Comparison of ENCODE assay signal across 16 cellular contexts in genomic region chr15:65916041-65916663, GRCh38. TPM values are rescaled to one million over a fixed set of nuclear protein-coding genes. Genes with fewer than 3 reads are reported as not detected.
A peak's percentile ranks its signal among the peaks of the same experiment; 100 is the strongest.
DNase-seq lines count a peak whose midpoint lies in the region; ATAC-seq and TF ChIP-seq lines count a peak whose summit lies in the region.
"Had no signal": no experiment of that assay in that cellular context is flagged by ENCODE, and none has a peak within 500 bp of the region (broad histone marks: within the 10 kb centered on the region; RNA-seq: fewer than 3 reads in every experiment).

No MANE protein-coding gene starts in this region.

- H3K36me3 Mint-ChIP-seq in natural killer cell treated with Interleukin-12 subunit alpha and Interleukin-12 subunit beta and Interleukin-15 and Interleukin-18, amount 100 ng/mL, for 72 hours: no peaks in the 10 kb centered on the region
- H3K36me3 Mint-ChIP-seq in natural killer cell: no peaks in the 10 kb centered on the region
- H3K36me3 Mint-ChIP-seq in stimulated activated naive B cell treated with anti-CD40 and anti-IgM and Interleukin-4, amounts not matched to agents 10 μg/mL and 1 μg/mL and 100 μg/mL, for 72 hours: peaks cover 10 to 17% of the 10 kb centered on the region in 2 donors
- H3K36me3 Mint-ChIP-seq in activated CD4-positive, alpha-beta memory T cell treated with anti-CD3 and anti-CD28 coated beads for 36 hours: no peaks in the 10 kb centered on the region

- H3K4me3 Mint-ChIP-seq in natural killer cell treated with Interleukin-12 subunit alpha and Interleukin-12 subunit beta and Interleukin-15 and Interleukin-18, amount 100 ng/mL, for 72 hours: no peak overlapping the region
- H3K4me3 Mint-ChIP-seq in natural killer cell: no peak overlapping the region
- peak overlapping the region in 1 of 2 donors; percentile 13 for H3K4me3 Mint-ChIP-seq in stimulated activated naive B cell treated with anti-CD40 and anti-IgM and Interleukin-4, amounts not matched to agents 10 μg/mL and 1 μg/mL and 100 μg/mL, for 72 hours
- H3K4me3 Mint-ChIP-seq in activated CD4-positive, alpha-beta memory T cell treated with anti-CD3 and anti-CD28 coated beads for 36 hours: no peak overlapping the region
- H3K4me3 Mint-ChIP-seq: stimulated activated naive CD8-positive, alpha-beta T cell treated with anti-CD3 and anti-CD28 coated beads, Interleukin-15, Interleukin-2, amounts not matched to agents 100 ng/mL and 50 ng/mL, for 24 hours had no signal

- peak overlapping the region; percentile 66 to 81 for H3K27ac Mint-ChIP-seq in natural killer cell treated with Interleukin-12 subunit alpha and Interleukin-12 subunit beta and Interleukin-15 and Interleukin-18, amount 100 ng/mL, for 72 hours
- H3K27ac Mint-ChIP-seq in natural killer cell: peak overlapping the region in 1 of 2 donors; percentile 75
- H3K27ac Mint-ChIP-seq in stimulated activated naive B cell treated with anti-CD40 and anti-IgM and Interleukin-4, amounts not matched to agents 10 μg/mL and 1 μg/mL and 100 μg/mL, for 72 hours: peak overlapping the region; percentile 51
- no peak overlapping the region for H3K27ac Mint-ChIP-seq in activated CD4-positive, alpha-beta memory T cell treated with anti-CD3 and anti-CD28 coated beads for 36 hours
- H3K27ac Mint-ChIP-seq: stimulated activated naive CD8-positive, alpha-beta T cell treated with anti-CD3 and anti-CD28 coated beads, Interleukin-15, Interleukin-2, amounts not matched to agents 100 ng/mL and 50 ng/mL, for 24 hours had no signal

- H4K20me1 ChIP-seq in GM23248 (ENCODE audit: insufficient read depth): no peaks in the 10 kb centered on the region

- H2AFZ ChIP-seq in GM23248: no peak overlapping the region
- H2AFZ ChIP-seq: parathyroid adenoma had no signal

- no peak for ATAC-seq in natural killer cell treated with Interleukin-12 subunit alpha and Interleukin-12 subunit beta and Interleukin-15 and Interleukin-18, amount 100 ng/mL, for 72 hours
- no peak for ATAC-seq in natural killer cell
- ATAC-seq in left lobe of liver: peak; percentile 8
- ATAC-seq in stimulated activated naive B cell treated with anti-CD40 and anti-IgM and Interleukin-4, amounts not matched to agents 10 μg/mL and 1 μg/mL and 100 μg/mL, for 72 hours (replicated peaks): no peak

- no peak for TF ChIP-seq CTCF in natural killer cell (IDR thresholded peaks at IDR 0.05)

- no peaks in the 10 kb centered on the region for H3K79me2 ChIP-seq in GM23248 (ENCODE audit: insufficient read depth)
- H3K79me2 ChIP-seq: parathyroid adenoma had no signal

- H3K9me2 ChIP-seq in GM23248 (ENCODE audit: insufficient read depth): no peaks in the 10 kb centered on the region

- H3K36me3 ChIP-seq in GM23248 (ENCODE audit: low read depth): no peaks in the 10 kb centered on the region

- no peak for DNase-seq in natural killer cell treated with Interleukin-12 subunit alpha and Interleukin-12 subunit beta and Interleukin-15 and Interleukin-18, amount 100 ng/mL, for 72 hours (ENCODE audit: low spot score)
- DNase-seq in natural killer cell: no peak
- DNase-seq in SHP77 treated with DMSO at 0.1 percent for 48 hours (lab: John Stamatoyannopoulos, UW): peak; percentile 7
- DNase-seq in left lobe of liver (ENCODE audit: low spot score): no peak
- DNase-seq in stimulated activated naive B cell treated with anti-CD40 and anti-IgM and Interleukin-4, amounts not matched to agents 10 μg/mL and 1 μg/mL and 100 μg/mL, for 72 hours: no peak
- DNase-seq in effector CD8-positive, alpha-beta T cell (lab: John Stamatoyannopoulos, UW): no peak
- no peak for DNase-seq in activated CD4-positive, alpha-beta memory T cell treated with anti-CD3 and anti-CD28 coated beads for 36 hours
- no peak for DNase-seq in GM23248
- DNase-seq: activated CD8-positive, alpha-beta memory T cell treated with anti-CD3 and anti-CD28 coated beads, Interleukin-2, amount 50 U/mL, for 48 hours; NCI-H1436; sigmoid colon had no signal

- intact Hi-C loops in natural killer cell (cut with micrococcal nuclease): no loop called here
- intact Hi-C loops in activated CD4-positive, alpha-beta memory T cell treated with anti-CD3 and anti-CD28 coated beads for 36 hours (cut with micrococcal nuclease): loop anchor here (2.0 kb wide), 1 partner anchor 45 kb away; no protein-coding TSS in a partner anchor

- WGBS in GM23248 (ENCODE audit: low coverage in 1 of 2, low lambda C conversion rate in 2 of 2, missing lambda C conversion rate in 2 of 2), 2 experiments: 57 to 60% methylated on average over 7 of the region's 7 CpGs

- no peak overlapping the region for H3K4me2 ChIP-seq in GM23248 (ENCODE audit: unreplicated experiment)

- CTCF ChIA-PET in activated CD4-positive, alpha-beta memory T cell treated with anti-CD3 and anti-CD28 coated beads for 36 hours (lab: Charles Lee): no interaction called here

- no peak overlapping the region for H3K27ac ChIP-seq in GM23248
- H3K27ac ChIP-seq: esophagus muscularis mucosa, gastroesophageal sphincter, parathyroid adenoma, sigmoid colon, tibial nerve had no signal

- in situ Hi-C loops in GM23248 (cut with MboI): no loop called here

- H3K27me3 Mint-ChIP-seq in natural killer cell treated with Interleukin-12 subunit alpha and Interleukin-12 subunit beta and Interleukin-15 and Interleukin-18, amount 100 ng/mL, for 72 hours: no peaks in the 10 kb centered on the region
- no peaks in the 10 kb centered on the region for H3K27me3 Mint-ChIP-seq in natural killer cell (ENCODE audit: low read depth in 2 of 2)
- H3K27me3 Mint-ChIP-seq in stimulated activated naive B cell treated with anti-CD40 and anti-IgM and Interleukin-4, amounts not matched to agents 10 μg/mL and 1 μg/mL and 100 μg/mL, for 72 hours: no peaks in the 10 kb centered on the region
- no peaks in the 10 kb centered on the region for H3K27me3 Mint-ChIP-seq in activated CD4-positive, alpha-beta memory T cell treated with anti-CD3 and anti-CD28 coated beads for 36 hours
- H3K27me3 Mint-ChIP-seq: stimulated activated naive CD8-positive, alpha-beta T cell treated with anti-CD3 and anti-CD28 coated beads, Interleukin-15, Interleukin-2, amounts not matched to agents 100 ng/mL and 50 ng/mL, for 24 hours had no signal

- H3K9me3 Mint-ChIP-seq in natural killer cell treated with Interleukin-12 subunit alpha and Interleukin-12 subunit beta and Interleukin-15 and Interleukin-18, amount 100 ng/mL, for 72 hours: no peaks in the 10 kb centered on the region
- no peaks in the 10 kb centered on the region for H3K9me3 Mint-ChIP-seq in natural killer cell
- H3K9me3 Mint-ChIP-seq in stimulated activated naive B cell treated with anti-CD40 and anti-IgM and Interleukin-4, amounts not matched to agents 10 μg/mL and 1 μg/mL and 100 μg/mL, for 72 hours: no peaks in the 10 kb centered on the region
- no peaks in the 10 kb centered on the region for H3K9me3 Mint-ChIP-seq in activated CD4-positive, alpha-beta memory T cell treated with anti-CD3 and anti-CD28 coated beads for 36 hours
- H3K9me3 Mint-ChIP-seq: stimulated activated naive CD8-positive, alpha-beta T cell treated with anti-CD3 and anti-CD28 coated beads, Interleukin-15, Interleukin-2, amounts not matched to agents 100 ng/mL and 50 ng/mL, for 24 hours had no signal

- no peaks in the 10 kb centered on the region; the same call in 1 of the 2 replicates for H3F3A ChIP-seq in GM23248 (ENCODE audit: insufficient read depth)

- H3K4me3 ChIP-seq in GM23248: no peak overlapping the region
- H3K4me3 ChIP-seq: esophagus muscularis mucosa, gastroesophageal sphincter, sigmoid colon, tibial nerve had no signal

- H3K4me1 Mint-ChIP-seq in natural killer cell treated with Interleukin-12 subunit alpha and Interleukin-12 subunit beta and Interleukin-15 and Interleukin-18, amount 100 ng/mL, for 72 hours (ENCODE audit: low read depth in 2 of 2): peaks cover 28 to 37% of the 10 kb centered on the region in 2 donors
- peaks cover 0 to 12% of the 10 kb centered on the region in 2 donors for H3K4me1 Mint-ChIP-seq in natural killer cell
- H3K4me1 Mint-ChIP-seq in stimulated activated naive B cell treated with anti-CD40 and anti-IgM and Interleukin-4, amounts not matched to agents 10 μg/mL and 1 μg/mL and 100 μg/mL, for 72 hours: peaks cover 56 to 64% of the 10 kb centered on the region in 2 donors
- peaks cover 32% of the 10 kb centered on the region for H3K4me1 Mint-ChIP-seq in activated CD4-positive, alpha-beta memory T cell treated with anti-CD3 and anti-CD28 coated beads for 36 hours (ENCODE audit: low read depth)

- no peak overlapping the region for H3K9ac ChIP-seq in GM23248
- H3K9ac ChIP-seq: parathyroid adenoma had no signal

- peaks cover 13% of the 10 kb centered on the region for H3K4me1 ChIP-seq in GM23248 (ENCODE audit: insufficient read depth)
- H3K4me1 ChIP-seq: parathyroid adenoma had no signal

- POLR2A ChIA-PET in activated CD4-positive, alpha-beta memory T cell treated with anti-CD3 and anti-CD28 coated beads for 36 hours (lab: Charles Lee): no interaction called here

- no peaks in the 10 kb centered on the region for H3K27me3 ChIP-seq in GM23248 (replicated peaks; ENCODE audit: insufficient read depth)
- H3K27me3 ChIP-seq: esophagus muscularis mucosa, gastroesophageal sphincter, sigmoid colon, tibial nerve had no signal

- no peaks in the 10 kb centered on the region for H3K9me3 ChIP-seq in GM23248 (ENCODE audit: low read depth)
- H3K9me3 ChIP-seq: esophagus muscularis mucosa, gastroesophageal sphincter, sigmoid colon, tibial nerve had no signal

RNA-seq across cellular contexts. Expression of gene RAB11A, which starts 46.9 kb away (rescaled TPM):
- total RNA-seq in natural killer cell treated with Interleukin-12 subunit alpha and Interleukin-12 subunit beta and Interleukin-15 and Interleukin-18, amount 100 ng/mL, for 72 hours: 100 to 1,000 TPM; 101 to 164 TPM
- total RNA-seq in natural killer cell: 10 to 100 TPM; 84.7 to 97.1 (median 87.5) TPM
- 54.2 TPM for total RNA-seq in left lobe of liver
- 100 to 1,000 TPM; 171 to 181 TPM for total RNA-seq in activated CD4-positive, alpha-beta memory T cell treated with anti-CD3 and anti-CD28 coated beads for 36 hours
- total RNA-seq in GM23248 (2014; rRNA removed; shearing (Covaris generic)): 148 and 171 TPM in 2 replicates
- polyA plus RNA-seq in GM23248 (2016; fragmentation: Nextera tagmentation; extraction: Ambion mirVana): 258 and 262 TPM in 2 replicates
